ENCODE assay signal across 9 cellular contexts in genomic region chr16:11254913-11255736, GRCh38. TPM values are rescaled to one million over a fixed set of nuclear protein-coding genes. Genes with fewer than 3 reads are reported as not detected.
DNase-seq lines count a peak whose midpoint lies in the region; ATAC-seq and TF ChIP-seq lines count a peak whose summit lies in the region.
"Had no signal": no experiment of that assay in that cellular context is flagged by ENCODE, and none has a peak within 500 bp of the region (broad histone marks: within the 10 kb centered on the region; RNA-seq: fewer than 3 reads in every experiment).

No MANE protein-coding gene starts in this region.

- H3K9me3 ChIP-seq in CD8-positive, alpha-beta T cell (ENCODE audit: low read length), result no peaks in the 10 kb centered on the region
- H3K9me3 ChIP-seq in esophagus (ENCODE audit: control insufficient read depth in 2 of 2, insufficient read depth in 1 of 2, low read depth in 1 of 2, low read length in 1 of 2) (no peaks in the 10 kb centered on the region), vagina (no peaks in the 10 kb centered on the region)

- H3K9me3 Mint-ChIP-seq in CD8-positive, alpha-beta T cell, result no peaks in the 10 kb centered on the region
- H3K9me3 Mint-ChIP-seq in natural killer cell treated with Interleukin-12 subunit alpha and Interleukin-12 subunit beta and Interleukin-15 and Interleukin-18, amount 100 ng/mL, for 72 hours, result no peaks in the 10 kb centered on the region

- H3K27ac ChIP-seq in CD8-positive, alpha-beta T cell (ENCODE audit: low read depth, low read length), result peak overlapping the region; percentile 70
- peak overlapping the region; percentile 71 to 93 for H3K27ac ChIP-seq in esophagus (ENCODE audit: low read depth in 2 of 2, low read length in 1 of 2)
- H3K27ac ChIP-seq in vagina, result peak overlapping the region; percentile 99

- H3K4me3 Mint-ChIP-seq in CD8-positive, alpha-beta T cell, result peak overlapping the region; percentile 85
- peak overlapping the region; percentile 99 for H3K4me3 Mint-ChIP-seq in natural killer cell treated with Interleukin-12 subunit alpha and Interleukin-12 subunit beta and Interleukin-15 and Interleukin-18, amount 100 ng/mL, for 72 hours

- intact Hi-C loops in CD8-positive, alpha-beta T cell (cut with DNase I, micrococcal nuclease), result loop anchor here (1.0 to 10.0 kb wide), 12 partner anchors 22 to 662 kb away; partner anchors contain the start of genes GSPT1 (in 2 of the 2), NUBP1 (in 2 of the 2), CLEC16A (in 1 of the 2) and DEXI (in 1 of the 2)
- intact Hi-C loops in vagina (cut with DNase I), result loop anchor here (5.0 to 10.0 kb wide), 2 partner anchors 102 to 700 kb away; no protein-coding TSS in a partner anchor

- peaks cover 56% of the 10 kb centered on the region for H3K4me1 Mint-ChIP-seq in CD8-positive, alpha-beta T cell (ENCODE audit: low read depth)
- H3K4me1 Mint-ChIP-seq in natural killer cell treated with Interleukin-12 subunit alpha and Interleukin-12 subunit beta and Interleukin-15 and Interleukin-18, amount 100 ng/mL, for 72 hours (ENCODE audit: low read depth in 2 of 2), result peaks cover 58 to 59% of the 10 kb centered on the region in 2 donors

- peak overlapping the region; percentile 90 for H3K4me3 ChIP-seq in CD8-positive, alpha-beta T cell (ENCODE audit: low read depth, low read length)
- H3K4me3 ChIP-seq in esophagus (ENCODE audit: low read depth in 1 of 2, low read length in 2 of 2) (peak overlapping the region; percentile 65 to 73), vagina (peak overlapping the region; percentile 62 to 97)

- peak overlapping the region; percentile 89 for H3K27ac Mint-ChIP-seq in CD8-positive, alpha-beta T cell
- peak overlapping the region; percentile 98 to 99 for H3K27ac Mint-ChIP-seq in natural killer cell treated with Interleukin-12 subunit alpha and Interleukin-12 subunit beta and Interleukin-15 and Interleukin-18, amount 100 ng/mL, for 72 hours

- WGBS in esophagus, 2 donors, result 1 to 2% methylated on average over 100 to 105 of the region's 105 CpGs

- H3K36me3 Mint-ChIP-seq in CD8-positive, alpha-beta T cell, result peaks cover 12% of the 10 kb centered on the region
- peaks cover 20% of the 10 kb centered on the region for H3K36me3 Mint-ChIP-seq in natural killer cell treated with Interleukin-12 subunit alpha and Interleukin-12 subunit beta and Interleukin-15 and Interleukin-18, amount 100 ng/mL, for 72 hours

- H3K36me3 ChIP-seq in CD8-positive, alpha-beta T cell (ENCODE audit: insufficient read depth, low read length), result peaks cover 7% of the 10 kb centered on the region
- no peaks in the 10 kb centered on the region for H3K36me3 ChIP-seq in esophagus (ENCODE audit: control insufficient read depth in 2 of 2, insufficient read depth in 2 of 2, low read length in 1 of 2)
- no peaks in the 10 kb centered on the region for H3K36me3 ChIP-seq in vagina

- CTCF ChIA-PET in CD8-positive, alpha-beta T cell (lab: Charles Lee), result interaction anchor here (0.7 to 8.0 kb wide), 41 partner anchors 8 to 310 kb away, joined by 3 to 42 read pairs (median 4); partner anchors contain the start of genes CLEC16A and TNP2

- TF ChIP-seq CTCF in CD8-positive, alpha-beta T cell (IDR thresholded peaks at IDR 0.05), result no peak
- no peak for TF ChIP-seq CTCF in vagina (IDR thresholded peaks at IDR 0.05)

- peak; percentile 46 to 84 (median 60) for DNase-seq in CD8-positive, alpha-beta T cell
- DNase-seq in NCI-H1105 treated with DMSO at 0.1 percent for 48 hours (lab: John Stamatoyannopoulos, UW), result peak; percentile 31
- peak; percentile 64 for DNase-seq in activated CD8-positive, alpha-beta memory T cell treated with anti-CD3 and anti-CD28 coated beads, Interleukin-2, amount 50 U/mL, for 4 hours
- DNase-seq in natural killer cell treated with Interleukin-12 subunit alpha and Interleukin-12 subunit beta and Interleukin-15 and Interleukin-18, amount 100 ng/mL, for 72 hours (ENCODE audit: low spot score), result no peak
- DNase-seq in vagina (ENCODE audit: extremely low spot score in 2 of 2), result no peak

- H3K27me3 ChIP-seq in CD8-positive, alpha-beta T cell (ENCODE audit: insufficient read depth, low read length), result no peaks in the 10 kb centered on the region
- H3K27me3 ChIP-seq in esophagus (ENCODE audit: control insufficient read depth in 1 of 2, insufficient read depth in 2 of 2, low read length in 2 of 2) (no peaks in the 10 kb centered on the region), vagina (no peaks in the 10 kb centered on the region)

- POLR2A ChIA-PET in CD8-positive, alpha-beta T cell (lab: Charles Lee), result interaction anchor here (0.5 to 3.8 kb wide), 28 partner anchors 9 to 542 kb away, joined by 3 to 64 read pairs (median 5); partner anchors contain the start of genes DEXI, NUBP1 and TNP2

- TF ChIP-seq POLR2A in vagina (IDR thresholded peaks at IDR 0.05), result no peak

- peaks cover 61% of the 10 kb centered on the region for H3K4me1 ChIP-seq in CD8-positive, alpha-beta T cell (ENCODE audit: insufficient read depth, low read length)
- H3K4me1 ChIP-seq in esophagus (ENCODE audit: control insufficient read depth in 2 of 2, insufficient read depth in 2 of 2, low read length in 1 of 2) (peaks cover 0 to 18% of the 10 kb centered on the region in 2 donors), vagina (peaks cover 54% of the 10 kb centered on the region)

- no peaks in the 10 kb centered on the region for H3K27me3 Mint-ChIP-seq in CD8-positive, alpha-beta T cell (ENCODE audit: low read depth)
- H3K27me3 Mint-ChIP-seq in natural killer cell treated with Interleukin-12 subunit alpha and Interleukin-12 subunit beta and Interleukin-15 and Interleukin-18, amount 100 ng/mL, for 72 hours, result peaks cover 0 to 6% of the 10 kb centered on the region in 2 donors

- ATAC-seq in CD8-positive, alpha-beta T cell, result peak; percentile 30
- ATAC-seq in GM21381 (IDR thresholded peaks at IDR 0.05; ENCODE audit: unreplicated experiment) (peak; percentile 0), GM21390 (IDR thresholded peaks at IDR 0.05; ENCODE audit: unreplicated experiment) (no peak)
- ATAC-seq in natural killer cell treated with Interleukin-12 subunit alpha and Interleukin-12 subunit beta and Interleukin-15 and Interleukin-18, amount 100 ng/mL, for 72 hours, result peak; percentile 0

RNA-seq across cellular contexts. Expression of gene SOCS1, which starts 0.9 kb away (rescaled TPM):
- 10 to 100 TPM; 74.5 to 75.6 TPM for total RNA-seq in CD8-positive, alpha-beta T cell
- polyA plus RNA-seq in esophagus, result 1 to 10 TPM; 1.9 to 2.8 TPM
- total RNA-seq in natural killer cell treated with Interleukin-12 subunit alpha and Interleukin-12 subunit beta and Interleukin-15 and Interleukin-18, amount 100 ng/mL, for 72 hours, result 100 to 1,000 TPM; 199 to 299 TPM
- total RNA-seq in vagina, result 22.1 TPM

RNA-seq across cellular contexts. Expression of gene TNP2, which starts 14.0 kb away (rescaled TPM):
- not detected for total RNA-seq in CD8-positive, alpha-beta T cell
- not detected for polyA plus RNA-seq in esophagus
- total RNA-seq in natural killer cell treated with Interleukin-12 subunit alpha and Interleukin-12 subunit beta and Interleukin-15 and Interleukin-18, amount 100 ng/mL, for 72 hours, result not detected
- total RNA-seq in vagina, result not detected
- total RNA-seq: SK-MEL-5 had no signal

RNA-seq across cellular contexts. Expression of gene PRM3, which starts 18.3 kb away (rescaled TPM):
- not detected for total RNA-seq in CD8-positive, alpha-beta T cell
- polyA plus RNA-seq in esophagus, result not detected
- total RNA-seq in natural killer cell treated with Interleukin-12 subunit alpha and Interleukin-12 subunit beta and Interleukin-15 and Interleukin-18, amount 100 ng/mL, for 72 hours, result not detected
- not detected for total RNA-seq in vagina
- total RNA-seq: SK-MEL-5 had no signal

RNA-seq across cellular contexts. Expression of gene PRM2, which starts 21.2 kb away (rescaled TPM):
- not detected for total RNA-seq in CD8-positive, alpha-beta T cell
- polyA plus RNA-seq in esophagus, result not detected
- not detected for total RNA-seq in natural killer cell treated with Interleukin-12 subunit alpha and Interleukin-12 subunit beta and Interleukin-15 and Interleukin-18, amount 100 ng/mL, for 72 hours
- not detected for total RNA-seq in vagina
- total RNA-seq: SK-MEL-5 had no signal

RNA-seq across cellular contexts. Expression of gene PRM1, which starts 26.0 kb away (rescaled TPM):
- total RNA-seq in CD8-positive, alpha-beta T cell, result not detected
- not detected for polyA plus RNA-seq in esophagus
- total RNA-seq in natural killer cell treated with Interleukin-12 subunit alpha and Interleukin-12 subunit beta and Interleukin-15 and Interleukin-18, amount 100 ng/mL, for 72 hours, result not detected
- not detected for total RNA-seq in vagina
- total RNA-seq: SK-MEL-5 had no signal

Comparison
In these comparisons a context has a peak if more than half of its experiments do, and no peak if none do; other contexts are left out.
1. DNase-seq: peak in CD8-positive, alpha-beta T cell (7 of 7), NCI-H1105 treated with DMSO at 0.1 percent for 48 hours (single experiment) and activated CD8-positive, alpha-beta memory T cell treated with anti-CD3 and anti-CD28 coated beads, Interleukin-2, amount 50 U/mL, for 4 hours (single experiment); none in natural killer cell treated with Interleukin-12 subunit alpha and Interleukin-12 subunit beta and Interleukin-15 and Interleukin-18, amount 100 ng/mL, for 72 hours (single experiment) and vagina (0 of 2).
2. Peak in every context shown above with its lines, with median percentiles within 50 percentile points of each other: H3K27ac ChIP-seq and H3K4me3 ChIP-seq.